ENCODE assay signal across 10 cellular contexts in the genomic region with DNA sequence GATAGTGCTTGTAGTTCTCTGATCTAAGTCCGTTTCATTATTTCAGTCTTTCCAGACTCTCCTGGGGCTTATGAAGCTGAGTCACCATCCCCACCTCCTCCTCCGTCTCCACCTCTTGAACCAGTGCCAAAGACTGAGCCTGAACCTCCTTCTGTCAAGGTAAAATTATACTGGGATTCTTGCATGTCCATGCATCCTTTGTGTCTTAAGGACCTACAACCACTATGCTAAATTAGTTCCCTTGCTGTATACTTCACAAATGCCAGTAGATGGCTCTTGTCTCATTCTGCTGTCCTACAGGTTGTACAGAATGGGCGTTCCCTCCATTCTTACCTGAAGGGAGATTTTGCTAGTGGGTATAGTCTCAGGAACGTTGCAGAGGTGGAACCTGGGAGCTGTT. TPM values are rescaled to one million over a fixed set of nuclear protein-coding genes. Genes with fewer than 3 reads are reported as not detected.
DNase-seq lines count a peak whose midpoint lies in the region; ATAC-seq, FAIRE-seq and TF ChIP-seq lines count a peak whose summit lies in the region.
"Had no signal": no experiment of that assay in that cellular context is flagged by ENCODE, and none has a peak within 500 bp of the region (broad histone marks: within the 10 kb centered on the region; RNA-seq: fewer than 3 reads in every experiment).

No MANE protein-coding gene starts in this region.

- peaks cover 21% of the 10 kb centered on the region for H3K36me3 Mint-ChIP-seq in MCF 10A (ENCODE audit: insufficient read depth, unreplicated experiment)

- WGBS in HepG2 (ENCODE audit: low lambda C conversion rate), result 82% methylated on average over 4 of the region's 4 CpGs

- POLR2A ChIA-PET in MCF 10A (lab: Yijun Ruan, JAX), result interaction anchor here (0.6 to 2.5 kb wide), 8 partner anchors 23 to 141 kb away, joined by 3 to 13 read pairs (median 4); a partner anchor contains a TSS
- POLR2A ChIA-PET in HepG2 (lab: Yijun Ruan, JAX), result no interaction called here

- TF ChIP-seq RAD21 in HepG2 (CRISPR knock-in tag; IDR thresholded peaks at IDR 0.05), result peak; percentile 46; the same call in 1 of the 2 replicates

- H3K27me3 Mint-ChIP-seq in MCF 10A (ENCODE audit: insufficient read depth, unreplicated experiment), result no peaks in the 10 kb centered on the region
- H3K27me3 Mint-ChIP-seq: activated naive CD4-positive, alpha-beta T cell treated with anti-CD3 and anti-CD28 coated beads, Interleukin-2, amount 50 U/mL, for 24 hours had no signal

- H3K9ac ChIP-seq in HepG2 (ENCODE audit: insufficient read depth, low read depth, low read length), result no peak overlapping the region
- H3K9ac ChIP-seq: KMS-11 had no signal

- no peaks in the 10 kb centered on the region for H3K79me2 ChIP-seq in HepG2 (ENCODE audit: insufficient read depth, low read length)

- TF ChIP-seq POLR2A in HepG2 (IDR thresholded peaks at IDR 0.05; ENCODE audit: insufficient read depth in 1 of 2, low read depth in 2 of 2, low read length in 2 of 2), result no peak

- intact Hi-C loops in MCF 10A (cut with micrococcal nuclease) (loop anchor here (1.0 to 10.0 kb wide), 2 partner anchors 92 to 190 kb away; no protein-coding TSS in a partner anchor), HepG2 (cut with micrococcal nuclease; ENCODE audit: unreplicated experiment) (no loop called here)

- H3K27ac ChIP-seq in HepG2 (ENCODE audit: extremely low read length, insufficient read depth, low read length), result no peak overlapping the region
- H3K27ac ChIP-seq: KMS-11 had no signal

- BruUV-seq in MCF 10A (replicated peaks; lab: Mats Ljungman, UMichigan) (no TSS peak), HepG2 (replicated peaks; lab: Mats Ljungman, UMichigan) (no TSS peak)

- no peak overlapping the region for H3K4me3 ChIP-seq in HepG2 (replicated peaks in 1 of 3; ENCODE audit: insufficient read depth in 1 of 3, low read depth in 2 of 3, low read length in 3 of 3)

- DNase-seq in AG20443 (ENCODE audit: low spot score), result peak; percentile 37
- DNase-seq in Kasumi-1 (lab: John Stamatoyannopoulos, UW), result peak; percentile 12 to 23
- DNase-seq in MCF 10A (ENCODE audit: unreplicated experiment), result peak; percentile 94
- peak; percentile 18 for DNase-seq in HepG2 (ENCODE audit: low spot score)
- DNase-seq in activated T-cell treated with anti-CD3 and anti-CD28 coated beads, Interleukin-2, amount 50 U/mL, for 48 hours, result no peak
- no peak for DNase-seq in stimulated activated CD4-positive, alpha-beta T cell treated with anti-CD3 and anti-CD28 coated beads, Interleukin-2, amount 100 ng/mL, for 24 hours

- no peak overlapping the region for H2AFZ ChIP-seq in HepG2 (ENCODE audit: low read length)

- TF ChIP-seq CTCF in MCF 10A (IDR thresholded peaks at IDR 0.05; ENCODE audit: unreplicated experiment) (peak; percentile 33), HepG2 (CRISPR knock-in tag; IDR thresholded peaks at IDR 0.05) (peak; percentile 62)

- H3K9me3 Mint-ChIP-seq in MCF 10A (ENCODE audit: unreplicated experiment), result no peaks in the 10 kb centered on the region
- H3K9me3 Mint-ChIP-seq: activated naive CD4-positive, alpha-beta T cell treated with anti-CD3 and anti-CD28 coated beads, Interleukin-2, amount 50 U/mL, for 24 hours had no signal

- CTCF ChIA-PET in MCF 10A (lab: Yijun Ruan, JAX), result interaction anchor here (0.6 to 4.3 kb wide), 18 partner anchors 10 to 205 kb away, joined by 3 to 82 read pairs (median 4); a partner anchor contains a TSS
- CTCF ChIA-PET in HepG2 (lab: Yijun Ruan, JAX; ENCODE audit: low intra/inter-chr PET ratio, low total read pairs), result interaction anchor here (1.2 to 1.4 kb wide), 2 partner anchors 49 to 60 kb away, joined by 3 to 4 read pairs; no protein-coding TSS in a partner anchor

- ATAC-seq in HepG2 (peak; percentile 80), HG03139 (IDR thresholded peaks at IDR 0.05; ENCODE audit: unreplicated experiment) (no peak), HG02759 (IDR thresholded peaks at IDR 0.05; ENCODE audit: unreplicated experiment) (no peak)

- TF ChIP-seq EP300 in HepG2 (IDR thresholded peaks at IDR 0.05; ENCODE audit: low read depth in 2 of 2, low read length in 2 of 2) (no peak), HepG2 (CRISPR knock-in tag; IDR thresholded peaks at IDR 0.05; ENCODE audit: borderline replicate concordance) (no peak)

- no peak overlapping the region for H3K4me3 Mint-ChIP-seq in MCF 10A (ENCODE audit: unreplicated experiment)
- H3K4me3 Mint-ChIP-seq: activated naive CD4-positive, alpha-beta T cell treated with anti-CD3 and anti-CD28 coated beads, Interleukin-2, amount 50 U/mL, for 24 hours had no signal

- H3K27me3 ChIP-seq in HepG2 (ENCODE audit: control insufficient read depth in 1 of 2, insufficient read depth in 2 of 2, low read length in 2 of 2), result no peaks in the 10 kb centered on the region

- H3K9me3 ChIP-seq in HepG2 (ENCODE audit: low read length), result no peaks in the 10 kb centered on the region

- peaks cover 40% of the 10 kb centered on the region for H3K4me1 Mint-ChIP-seq in MCF 10A (ENCODE audit: insufficient read depth, unreplicated experiment)

- no peak overlapping the region for H3K27ac Mint-ChIP-seq in MCF 10A (ENCODE audit: low read depth, unreplicated experiment)
- H3K27ac Mint-ChIP-seq: activated naive CD4-positive, alpha-beta T cell treated with anti-CD3 and anti-CD28 coated beads, Interleukin-2, amount 50 U/mL, for 24 hours had no signal

- no peak overlapping the region for H3K4me2 ChIP-seq in HepG2 (ENCODE audit: low read depth, low read length)
- H3K4me2 ChIP-seq: KMS-11 had no signal

- in situ Hi-C loops in HepG2 (cut with HindIII; ENCODE audit: extremely low pct_ligation_motif_present, low pct_unique_long_range_greater_than_20kb), result no loop called here

- no peaks in the 10 kb centered on the region for H4K20me1 ChIP-seq in HepG2 (ENCODE audit: insufficient read depth, low read length)

- peak; percentile 49 for FAIRE-seq in HepG2 (lab: Jason Lieb, UNC)

- no peaks in the 10 kb centered on the region for H3K4me1 ChIP-seq in HepG2 (ENCODE audit: insufficient read depth, low read length)

- peaks cover 5 to 24% of the 10 kb centered on the region in 2 experiments for H3K36me3 ChIP-seq in HepG2 (replicated peaks in 1 of 2; ENCODE audit: control insufficient read depth in 1 of 2, insufficient read depth in 2 of 2, low read length in 2 of 2)

TF ChIP-seq in HepG2, 621 proteins besides CTCF, POLR2A, EP300 and RAD21:
- no peak for TF ChIP-seq ZNF782 (CRISPR knock-in tag; IDR thresholded peaks at IDR 0.05; ENCODE audit: borderline replicate concordance)
- TF ChIP-seq SNAPC2 (CRISPR knock-in tag; IDR thresholded peaks at IDR 0.05), result no peak
- peak; percentile 34; the same call in 1 of the 2 replicates for TF ChIP-seq SMC3 (IDR thresholded peaks at IDR 0.05; ENCODE audit: low read length)
- TF ChIP-seq STAG1 (CRISPR knock-in tag; IDR thresholded peaks at IDR 0.05), result peak; percentile 67
- TF ChIP-seq, protein P1, sequence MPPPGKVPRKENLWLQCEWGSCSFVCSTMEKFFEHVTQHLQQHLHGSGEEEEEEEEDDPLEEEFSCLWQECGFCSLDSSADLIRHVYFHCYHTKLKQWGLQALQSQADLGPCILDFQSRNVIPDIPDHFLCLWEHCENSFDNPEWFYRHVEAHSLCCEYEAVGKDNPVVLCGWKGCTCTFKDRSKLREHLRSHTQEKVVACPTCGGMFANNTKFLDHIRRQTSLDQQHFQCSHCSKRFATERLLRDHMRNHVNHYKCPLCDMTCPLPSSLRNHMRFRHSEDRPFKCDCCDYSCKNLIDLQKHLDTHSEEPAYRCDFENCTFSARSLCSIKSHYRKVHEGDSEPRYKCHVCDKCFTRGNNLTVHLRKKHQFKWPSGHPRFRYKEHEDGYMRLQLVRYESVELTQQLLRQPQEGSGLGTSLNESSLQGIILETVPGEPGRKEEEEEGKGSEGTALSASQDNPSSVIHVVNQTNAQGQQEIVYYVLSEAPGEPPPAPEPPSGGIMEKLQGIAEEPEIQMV (CRISPR knock-in tag; IDR thresholded peaks at IDR 0.05; ENCODE audit: low read depth), result no peak

RNA-seq across cellular contexts. Expression of a gene that starts 42.2 kb away (rescaled TPM):
- total RNA-seq in MCF 10A (2022), result 19.5 and 27.1 TPM in 2 replicates
- 18.9 and 23.7 TPM in 2 replicates for total RNA-seq in HepG2 (2016; rRNA removed; fragmentation: Illumina TruSeq; extraction: Trizol)
- 4.0 and 4.8 TPM in 2 replicates for total RNA-seq in HepG2 (2016; cell fraction: cytosol; rRNA removed; fragmentation: Illumina TruSeq; extraction: Trizol; ENCODE audit: low read depth)
- 18.2 and 21.5 TPM in 2 replicates for total RNA-seq in HepG2 (2016; cell fraction: insoluble cytoplasmic fraction; rRNA removed; fragmentation: Illumina TruSeq; extraction: Trizol)
- total RNA-seq in HepG2 (2016; cell fraction: membrane; rRNA removed; fragmentation: Illumina TruSeq; extraction: Trizol), result 8.3 and 9.4 TPM in 2 replicates
- total RNA-seq in HepG2 (2016; cell fraction: nucleus; rRNA removed; fragmentation: Illumina TruSeq; extraction: Trizol), result 18.8 and 20.7 TPM in 2 replicates
- 5.1 and 6.3 TPM in 2 replicates for polyA plus RNA-seq in HepG2 (2011; rRNA removed)
- 2.7 and 2.9 TPM in 2 replicates for polyA plus RNA-seq in HepG2 (2011; cell fraction: cytosol; rRNA removed)
- polyA plus RNA-seq in HepG2 (2011; cell fraction: nucleus; rRNA removed), result 4.1 and 4.3 TPM in 2 replicates
- polyA plus RNA-seq in HepG2 (2012), result 3.5 and 5.9 TPM in 2 replicates
- 1.4 and 1.8 TPM in 2 replicates for polyA plus RNA-seq in HepG2 (2016; cell fraction: cytosol; fragmentation: Illumina TruSeq; extraction: Trizol; ENCODE audit: low read depth)
- 18.6 and 19.5 TPM in 2 replicates for polyA plus RNA-seq in HepG2 (2016; cell fraction: insoluble cytoplasmic fraction; fragmentation: Illumina TruSeq; extraction: Trizol; ENCODE audit: low read depth)
- 3.6 and 4.0 TPM in 2 replicates for polyA plus RNA-seq in HepG2 (2016; cell fraction: membrane; fragmentation: Illumina TruSeq; extraction: Trizol; ENCODE audit: low read depth)
- 20.7 and 27.8 TPM in 2 replicates for polyA plus RNA-seq in HepG2 (2016; cell fraction: nucleus; fragmentation: Illumina TruSeq; extraction: Trizol; ENCODE audit: insufficient read depth, low read depth)
- polyA minus RNA-seq in HepG2 (2011; rRNA and poly(A)+ RNA removed; ENCODE audit: low replicate concordance), result 6.2 and 54.4 TPM in 2 replicates
- polyA minus RNA-seq in HepG2 (2011; cell fraction: cytosol; rRNA and poly(A)+ RNA removed), result 2.5 and 5.3 TPM in 2 replicates
- polyA minus RNA-seq in HepG2 (2011; cell fraction: nucleus; rRNA and poly(A)+ RNA removed), result 8.5 and 9.9 TPM in 2 replicates

Comparison
In these comparisons a context has a peak if more than half of its experiments do, and no peak if none do; other contexts are left out.
1. DNase-seq: peak in AG20443 (single experiment), Kasumi-1 (2 of 2), MCF 10A (single experiment) and HepG2 (single experiment); none in activated T-cell treated with anti-CD3 and anti-CD28 coated beads, Interleukin-2, amount 50 U/mL, for 48 hours (0 of 2) and stimulated activated CD4-positive, alpha-beta T cell treated with anti-CD3 and anti-CD28 coated beads, Interleukin-2, amount 100 ng/mL, for 24 hours (0 of 2).